In the genomic region with DNA sequence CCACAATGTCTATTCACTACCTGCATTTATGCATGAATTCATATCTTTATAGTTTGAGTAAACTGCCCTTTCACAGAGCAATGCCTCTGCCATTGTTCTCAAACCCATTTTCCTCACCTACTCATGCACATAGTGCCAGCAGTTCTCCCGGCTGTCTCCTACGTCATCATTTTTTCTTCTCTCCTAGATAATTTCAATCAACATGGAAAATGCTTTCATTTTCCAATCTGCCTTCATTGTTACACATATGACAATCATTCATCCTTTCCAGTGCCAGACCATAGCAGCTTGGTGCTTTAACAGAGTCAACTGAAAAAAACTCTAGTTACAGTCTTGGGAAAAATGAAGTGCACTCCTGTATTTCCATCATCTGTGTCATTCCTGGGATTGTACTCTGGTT, we compare ENCODE assay signal across 2 cellular contexts.
TF ChIP-seq lines count a peak whose summit lies in the region.

No MANE protein-coding gene starts in this region.

TF ChIP-seq in HepG2, 621 proteins besides CTCF, POLR2A, EP300 and RAD21 (continued from another document):
- TF ChIP-seq FOXK1 (CRISPR knock-in tag; IDR thresholded peaks at IDR 0.05; ENCODE audit: borderline replicate concordance, low read depth) (no peak), MTA3 (CRISPR knock-in tag; IDR thresholded peaks at IDR 0.05) (no peak)

TF ChIP-seq in neural cell, 6 proteins besides CTCF, POLR2A, EP300 and RAD21 (continued from another document):
- TF ChIP-seq, protein P1, sequence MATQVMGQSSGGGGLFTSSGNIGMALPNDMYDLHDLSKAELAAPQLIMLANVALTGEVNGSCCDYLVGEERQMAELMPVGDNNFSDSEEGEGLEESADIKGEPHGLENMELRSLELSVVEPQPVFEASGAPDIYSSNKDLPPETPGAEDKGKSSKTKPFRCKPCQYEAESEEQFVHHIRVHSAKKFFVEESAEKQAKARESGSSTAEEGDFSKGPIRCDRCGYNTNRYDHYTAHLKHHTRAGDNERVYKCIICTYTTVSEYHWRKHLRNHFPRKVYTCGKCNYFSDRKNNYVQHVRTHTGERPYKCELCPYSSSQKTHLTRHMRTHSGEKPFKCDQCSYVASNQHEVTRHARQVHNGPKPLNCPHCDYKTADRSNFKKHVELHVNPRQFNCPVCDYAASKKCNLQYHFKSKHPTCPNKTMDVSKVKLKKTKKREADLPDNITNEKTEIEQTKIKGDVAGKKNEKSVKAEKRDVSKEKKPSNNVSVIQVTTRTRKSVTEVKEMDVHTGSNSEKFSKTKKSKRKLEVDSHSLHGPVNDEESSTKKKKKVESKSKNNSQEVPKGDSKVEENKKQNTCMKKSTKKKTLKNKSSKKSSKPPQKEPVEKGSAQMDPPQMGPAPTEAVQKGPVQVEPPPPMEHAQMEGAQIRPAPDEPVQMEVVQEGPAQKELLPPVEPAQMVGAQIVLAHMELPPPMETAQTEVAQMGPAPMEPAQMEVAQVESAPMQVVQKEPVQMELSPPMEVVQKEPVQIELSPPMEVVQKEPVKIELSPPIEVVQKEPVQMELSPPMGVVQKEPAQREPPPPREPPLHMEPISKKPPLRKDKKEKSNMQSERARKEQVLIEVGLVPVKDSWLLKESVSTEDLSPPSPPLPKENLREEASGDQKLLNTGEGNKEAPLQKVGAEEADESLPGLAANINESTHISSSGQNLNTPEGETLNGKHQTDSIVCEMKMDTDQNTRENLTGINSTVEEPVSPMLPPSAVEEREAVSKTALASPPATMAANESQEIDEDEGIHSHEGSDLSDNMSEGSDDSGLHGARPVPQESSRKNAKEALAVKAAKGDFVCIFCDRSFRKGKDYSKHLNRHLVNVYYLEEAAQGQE (IDR thresholded peaks at IDR 0.05; ENCODE audit: borderline replicate concordance): peak; percentile 91
- no peak for TF ChIP-seq EZH2 (IDR thresholded peaks at IDR 0.05; ENCODE audit: borderline replicate concordance, insufficient read depth, low read length, poor library complexity, severe bottlenecking)
TF ChIP-seq in neural cell: peak in this region for 2.
